In the genomic region with DNA sequence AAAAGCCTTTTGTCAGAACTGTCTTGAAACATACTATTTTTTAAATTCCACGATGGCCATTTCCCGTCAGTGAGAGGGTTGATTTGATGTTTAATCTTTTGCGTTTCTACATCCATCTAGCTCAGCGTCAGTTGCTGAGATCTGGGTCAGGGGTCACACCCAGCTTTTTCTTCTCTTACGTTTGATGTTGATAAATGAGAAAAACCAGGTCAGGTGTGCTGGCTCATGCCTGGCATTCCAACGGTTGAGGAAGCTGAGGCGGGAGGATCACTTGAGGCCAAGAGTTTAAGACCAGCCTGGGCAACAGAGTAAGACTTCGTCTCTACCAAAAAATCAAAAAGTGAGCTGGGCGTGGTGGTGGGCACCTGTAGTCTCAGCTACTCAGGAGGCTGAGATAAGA, we compare ENCODE assay signal across 31 cellular contexts.
DNase-seq lines count a peak whose midpoint lies in the region; ATAC-seq, FAIRE-seq and TF ChIP-seq lines count a peak whose summit lies in the region.
"Had no signal": no experiment of that assay in that cellular context is flagged by ENCODE, and none has a peak within 500 bp of the region (broad histone marks: within the 10 kb centered on the region; RNA-seq: fewer than 3 reads in every experiment).

No MANE protein-coding gene starts in this region.

- FAIRE-seq in kidney (lab: Jason Lieb, UNC) (no peak), GM12891 (lab: Jason Lieb, UNC) (no peak)
- FAIRE-seq: GM12892, islet of Langerhans had no signal

- H3K36me3 Mint-ChIP-seq in type B pancreatic cell, result peaks cover 4% of the 10 kb centered on the region
- H3K36me3 Mint-ChIP-seq: activated CD8-positive, alpha-beta memory T cell treated with anti-CD3 and anti-CD28 coated beads, Interleukin-2, amount 10 ng/mL, durations not matched to agents 7 days and 5 days; CD8-positive, alpha-beta memory T cell had no signal

- H3K9me3 Mint-ChIP-seq in type B pancreatic cell, result peaks cover 3% of the 10 kb centered on the region
- H3K9me3 Mint-ChIP-seq: activated naive CD8-positive, alpha-beta T cell treated with anti-CD3 and anti-CD28 coated beads, Interleukin-2, amount 50 U/mL, for 24 hours; dendritic cell treated with granulocyte-macrophage colony-stimulating factor and Interleukin-4, amounts not matched to agents 40 ng/mL and 50 ng/mL, for 4 days had no signal

- ATAC-seq in RWPE2 (ENCODE audit: low read depth) (no peak), HG03432 (IDR thresholded peaks at IDR 0.05; ENCODE audit: unreplicated experiment) (no peak)
- ATAC-seq: activated CD8-positive, alpha-beta memory T cell treated with anti-CD3 and anti-CD28 coated beads, Interleukin-2, amount 10 ng/mL, durations not matched to agents 7 days and 5 days; activated naive CD8-positive, alpha-beta T cell treated with anti-CD3 and anti-CD28 coated beads, Interleukin-2, amount 50 U/mL, for 24 hours; lower lobe of right lung; naive thymus-derived CD8-positive, alpha-beta T cell had no signal

- H3K36me3 ChIP-seq in RWPE2 (ENCODE audit: low read depth) (no peaks in the 10 kb centered on the region), kidney (ENCODE audit: control insufficient read depth in 1 of 2, insufficient read depth in 2 of 2, low read length in 2 of 2) (no peaks in the 10 kb centered on the region), Peyer's patch (no peaks in the 10 kb centered on the region)
- H3K36me3 ChIP-seq: lower lobe of right lung, suprapubic skin had no signal

- TF ChIP-seq CTCF in RWPE2 (IDR thresholded peaks at IDR 0.05; ENCODE audit: poor library complexity, severe bottlenecking) (no peak), kidney (IDR thresholded peaks at IDR 0.05; ENCODE audit: borderline replicate concordance, extremely low read depth, insufficient read depth) (no peak), type B pancreatic cell (conservative IDR thresholded peaks at IDR 0.05) (no peak), Peyer's patch (IDR thresholded peaks at IDR 0.05) (no peak)

- H3K4me3 Mint-ChIP-seq in type B pancreatic cell, result peak overlapping the region; percentile 44
- H3K4me3 Mint-ChIP-seq: activated CD8-positive, alpha-beta memory T cell treated with anti-CD3 and anti-CD28 coated beads, Interleukin-2, amount 10 ng/mL, durations not matched to agents 7 days and 5 days; activated naive CD8-positive, alpha-beta T cell treated with anti-CD3 and anti-CD28 coated beads, Interleukin-2, amount 50 U/mL, for 24 hours; CD8-positive, alpha-beta memory T cell; dendritic cell treated with granulocyte-macrophage colony-stimulating factor and Interleukin-4, amounts not matched to agents 40 ng/mL and 50 ng/mL, for 4 days; naive thymus-derived CD8-positive, alpha-beta T cell had no signal

- peaks cover 12% of the 10 kb centered on the region for H3K27me3 Mint-ChIP-seq in type B pancreatic cell
- H3K27me3 Mint-ChIP-seq: activated CD8-positive, alpha-beta memory T cell treated with anti-CD3 and anti-CD28 coated beads, Interleukin-2, amount 10 ng/mL, durations not matched to agents 7 days and 5 days had no signal

- H3K27ac ChIP-seq in RWPE2 (ENCODE audit: poor library complexity, severe bottlenecking) (peak overlapping the region; percentile 89), kidney (ENCODE audit: low read depth in 2 of 2, low read length in 2 of 2) (no peak overlapping the region), Peyer's patch (no peak overlapping the region)
- H3K27ac ChIP-seq: lower lobe of right lung, SK-N-MC, suprapubic skin had no signal

- H3K27me3 ChIP-seq in RWPE2 (ENCODE audit: insufficient read depth, poor library complexity, severe bottlenecking) (no peaks in the 10 kb centered on the region), Peyer's patch (no peaks in the 10 kb centered on the region)
- H3K27me3 ChIP-seq: suprapubic skin had no signal

- DNase-seq in ELF-1 (ENCODE audit: low read depth, low spot score) (peak; percentile 74), RWPE2 (ENCODE audit: low spot score) (no peak), kidney (peak; percentile 17), type B pancreatic cell (ENCODE audit: extremely low spot score, unreplicated experiment) (no peak), Peyer's patch (no peak), GM12891 (ENCODE audit: insufficient read length, low spot score) (no peak)
- DNase-seq: activated CD4-positive, alpha-beta T cell treated with anti-CD3 and anti-CD28 coated beads, Interleukin-2, amount 50 U/mL, for 4 hours; activated CD4-positive, CD25-positive, alpha-beta regulatory T cell; activated CD8-positive, alpha-beta memory T cell treated with anti-CD3 and anti-CD28 coated beads, Interleukin-2, amount 10 ng/mL, durations not matched to agents 7 days and 5 days; activated gamma-delta T cell treated with Interleukin-2 at 50 U/mL for 16 hours; activated naive CD8-positive, alpha-beta T cell treated with anti-CD3 and anti-CD28 coated beads, Interleukin-2, amount 50 U/mL, for 24 hours; activated T-cell treated with anti-CD3 and anti-CD28 coated beads, Interleukin-2, amount 50 U/mL, for 48 hours; CD8-positive, alpha-beta memory T cell; DMS153; erythroblast; glutamatergic neuron; H7; Kasumi-1; lower lobe of right lung; naive thymus-derived CD8-positive, alpha-beta T cell; NCI-H446 treated with DMSO at 0.1 percent for 48 hours; NCI-H82; occipital lobe; stimulated activated naive CD4-positive, alpha-beta T cell treated with Interleukin-2 at 50 U/mL for 16 hours had no signal

- no peak overlapping the region for H3K9ac ChIP-seq in kidney (ENCODE audit: low read length in 2 of 2)

- H3K9me3 ChIP-seq in RWPE2 (ENCODE audit: severe bottlenecking), result no peaks in the 10 kb centered on the region
- no peaks in the 10 kb centered on the region for H3K9me3 ChIP-seq in kidney (ENCODE audit: control insufficient read depth in 1 of 2, low read length in 2 of 2)
- no peaks in the 10 kb centered on the region for H3K9me3 ChIP-seq in Peyer's patch
- H3K9me3 ChIP-seq: lower lobe of right lung, suprapubic skin had no signal

- TF ChIP-seq POLR2A in Peyer's patch (IDR thresholded peaks at IDR 0.05), result no peak
- no peak for TF ChIP-seq POLR2A in GM12891 (IDR thresholded peaks at IDR 0.05; ENCODE audit: low read depth, low read length)

- H3K4me1 Mint-ChIP-seq in type B pancreatic cell (ENCODE audit: unreplicated experiment), result peaks cover 10% of the 10 kb centered on the region

- no peak overlapping the region for H3K4me3 ChIP-seq in RWPE2 (ENCODE audit: severe bottlenecking)
- no peak overlapping the region for H3K4me3 ChIP-seq in kidney (ENCODE audit: low read length in 2 of 2)
- H3K4me3 ChIP-seq in Peyer's patch, result no peak overlapping the region
- H3K4me3 ChIP-seq: lower lobe of right lung, SK-N-MC, skin epidermis, suprapubic skin had no signal

- intact Hi-C loops in kidney (cut with DNase I), result no loop called here

- peaks cover 10% of the 10 kb centered on the region for H3K4me1 ChIP-seq in RWPE2 (ENCODE audit: insufficient read depth, poor library complexity, severe bottlenecking)
- no peaks in the 10 kb centered on the region for H3K4me1 ChIP-seq in kidney (ENCODE audit: control insufficient read depth in 1 of 2, insufficient read depth in 1 of 2, low read depth in 1 of 2, low read length in 2 of 2)
- H3K4me1 ChIP-seq in Peyer's patch, result no peaks in the 10 kb centered on the region
- H3K4me1 ChIP-seq: lower lobe of right lung had no signal

- peak overlapping the region; percentile 94 for H3K27ac Mint-ChIP-seq in type B pancreatic cell
- H3K27ac Mint-ChIP-seq: activated CD8-positive, alpha-beta memory T cell treated with anti-CD3 and anti-CD28 coated beads, Interleukin-2, amount 10 ng/mL, durations not matched to agents 7 days and 5 days; activated naive CD8-positive, alpha-beta T cell treated with anti-CD3 and anti-CD28 coated beads, Interleukin-2, amount 50 U/mL, for 24 hours; CD8-positive, alpha-beta memory T cell; dendritic cell treated with granulocyte-macrophage colony-stimulating factor and Interleukin-4, amounts not matched to agents 40 ng/mL and 50 ng/mL, for 4 days had no signal

TF ChIP-seq in GM12891, 5 proteins besides CTCF, POLR2A, EP300 and RAD21:
- TF ChIP-seq POU2F2 (IDR thresholded peaks at IDR 0.05; ENCODE audit: low read depth, low read length) (no peak), PAX5 (IDR thresholded peaks at IDR 0.05; ENCODE audit: insufficient read depth, low read length, severe bottlenecking) (no peak), POLR2AphosphoS5 (IDR thresholded peaks at IDR 0.05; ENCODE audit: low read depth, low read length) (no peak), TAF1 (IDR thresholded peaks at IDR 0.05; ENCODE audit: low read depth, low read length) (no peak), SPI1 (IDR thresholded peaks at IDR 0.05; ENCODE audit: low read depth, low read length) (no peak)
TF ChIP-seq in GM12891: peak in this region for 0.

Comparison
In these comparisons a context has a peak if more than half of its experiments do, and no peak if none do; other contexts are left out.
1. DNase-seq: peak in ELF-1 (single experiment) and kidney (single experiment); none in RWPE2 (single experiment), type B pancreatic cell (single experiment), Peyer's patch (0 of 3) and GM12891 (single experiment).